8 cellular contexts compared by ENCODE assay signal in the genomic region with DNA sequence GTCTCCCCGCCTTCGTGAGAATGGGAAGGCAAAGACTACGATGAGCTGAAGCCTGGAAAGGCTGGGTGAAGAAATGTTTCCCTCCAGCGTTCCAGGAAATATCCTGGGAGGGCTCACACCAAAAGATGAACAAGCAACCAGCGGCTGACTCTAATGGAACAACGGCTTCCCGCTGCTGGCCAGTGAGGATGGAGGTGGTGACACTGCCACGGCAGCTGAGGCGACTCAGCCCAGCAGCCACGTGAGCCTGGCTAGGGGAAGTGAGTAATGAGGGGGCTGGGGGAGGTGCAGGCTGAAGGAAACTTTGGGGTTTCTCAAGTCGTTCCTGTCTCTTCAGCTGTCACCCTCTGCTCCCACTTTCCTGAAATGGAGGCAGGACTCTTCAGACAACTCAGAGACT.
A peak's percentile ranks its signal among the peaks of the same experiment; 100 is the strongest.
DNase-seq lines count a peak whose midpoint lies in the region; ATAC-seq and TF ChIP-seq lines count a peak whose summit lies in the region.

No MANE protein-coding gene starts in this region.

- no peaks in the 10 kb centered on the region for H3K9me3 Mint-ChIP-seq in activated CD8-positive, alpha-beta T cell treated with anti-CD3 and anti-CD28 coated beads for 36 hours
- H3K9me3 Mint-ChIP-seq in immature natural killer cell: no peaks in the 10 kb centered on the region
- H3K9me3 Mint-ChIP-seq in stimulated activated naive CD8-positive, alpha-beta T cell treated with anti-CD3 and anti-CD28 coated beads, Interleukin-15, amount 100 ng/mL, for 72 hours: no peaks in the 10 kb centered on the region

- peaks cover 10% of the 10 kb centered on the region for H3K36me3 Mint-ChIP-seq in activated CD8-positive, alpha-beta T cell treated with anti-CD3 and anti-CD28 coated beads for 36 hours (ENCODE audit: low read depth)
- H3K36me3 Mint-ChIP-seq in immature natural killer cell: no peaks in the 10 kb centered on the region

- no peaks in the 10 kb centered on the region for H3K27me3 ChIP-seq in dorsolateral prefrontal cortex

- intact Hi-C loops in activated CD8-positive, alpha-beta T cell treated with anti-CD3 and anti-CD28 coated beads for 36 hours (cut with micrococcal nuclease): no loop called here
- intact Hi-C loops in dorsolateral prefrontal cortex (cut with DNase I): no loop called here

- ATAC-seq in GM19023 (IDR thresholded peaks at IDR 0.05; ENCODE audit: unreplicated experiment) (peak; percentile 71), HG03442 (IDR thresholded peaks at IDR 0.05; ENCODE audit: unreplicated experiment) (peak; percentile 67)
- peak; percentile 86 for ATAC-seq in activated CD8-positive, alpha-beta T cell treated with anti-CD3 and anti-CD28 coated beads for 36 hours
- peak; percentile 83 for ATAC-seq in stimulated activated naive CD8-positive, alpha-beta T cell treated with anti-CD3 and anti-CD28 coated beads, Interleukin-15, amount 100 ng/mL, for 72 hours

- H3K27me3 Mint-ChIP-seq in activated CD8-positive, alpha-beta T cell treated with anti-CD3 and anti-CD28 coated beads for 36 hours: no peaks in the 10 kb centered on the region
- H3K27me3 Mint-ChIP-seq in immature natural killer cell (ENCODE audit: low read depth in 3 of 3): peaks cover 5 to 13% (median 9%) of the 10 kb centered on the region in 3 donors
- no peaks in the 10 kb centered on the region for H3K27me3 Mint-ChIP-seq in stimulated activated naive CD8-positive, alpha-beta T cell treated with anti-CD3 and anti-CD28 coated beads, Interleukin-15, amount 100 ng/mL, for 72 hours

- H3K4me3 ChIP-seq in dorsolateral prefrontal cortex: no peak overlapping the region

- peak overlapping the region; percentile 68 for H3K27ac Mint-ChIP-seq in activated CD8-positive, alpha-beta T cell treated with anti-CD3 and anti-CD28 coated beads for 36 hours
- peak overlapping the region; percentile 79 to 89 (median 86) for H3K27ac Mint-ChIP-seq in immature natural killer cell
- H3K27ac Mint-ChIP-seq in stimulated activated naive CD8-positive, alpha-beta T cell treated with anti-CD3 and anti-CD28 coated beads, Interleukin-15, amount 100 ng/mL, for 72 hours: no peak overlapping the region

- DNase-seq in activated CD8-positive, alpha-beta T cell treated with anti-CD3 and anti-CD28 coated beads for 36 hours: peak; percentile 72
- peak; percentile 48 to 53 (median 48) for DNase-seq in immature natural killer cell
- DNase-seq in stimulated activated naive CD8-positive, alpha-beta T cell treated with anti-CD3 and anti-CD28 coated beads, Interleukin-15, amount 100 ng/mL, for 72 hours: peak in 1 of 2 donors; percentile 32
- DNase-seq in HPDE6-E6E7 (ENCODE audit: extremely low spot score): no peak
- DNase-seq in dorsolateral prefrontal cortex: no peak
- no peak for DNase-seq in NCI-H187 treated with DMSO at 0.1 percent for 48 hours (lab: John Stamatoyannopoulos, UW)

- H3K4me1 Mint-ChIP-seq in activated CD8-positive, alpha-beta T cell treated with anti-CD3 and anti-CD28 coated beads for 36 hours (ENCODE audit: low read depth): peaks cover 38% of the 10 kb centered on the region
- peaks cover 83 to 85% of the 10 kb centered on the region in 2 donors for H3K4me1 Mint-ChIP-seq in immature natural killer cell
- peaks cover 50% of the 10 kb centered on the region for H3K4me1 Mint-ChIP-seq in stimulated activated naive CD8-positive, alpha-beta T cell treated with anti-CD3 and anti-CD28 coated beads, Interleukin-15, amount 100 ng/mL, for 72 hours

- CTCF ChIA-PET in activated CD8-positive, alpha-beta T cell treated with anti-CD3 and anti-CD28 coated beads for 36 hours (lab: Charles Lee): interaction anchor here (1.4 kb wide), 1 partner anchor 9 kb away, joined by 4 read pairs; no protein-coding TSS in a partner anchor

- TF ChIP-seq CTCF in activated CD8-positive, alpha-beta T cell treated with anti-CD3 and anti-CD28 coated beads for 36 hours (IDR thresholded peaks at IDR 0.05): no peak
- TF ChIP-seq CTCF in dorsolateral prefrontal cortex (IDR thresholded peaks at IDR 0.05 in 54 of 56, conservative IDR thresholded peaks at IDR 0.05 in 2 of 56; ENCODE audit: low read depth in 1 of 56, partially characterized antibody in 56 of 56): no peak

- H3K4me3 Mint-ChIP-seq in activated CD8-positive, alpha-beta T cell treated with anti-CD3 and anti-CD28 coated beads for 36 hours: no peak overlapping the region
- peak overlapping the region; percentile 72 to 83 (median 75) for H3K4me3 Mint-ChIP-seq in immature natural killer cell
- H3K4me3 Mint-ChIP-seq in stimulated activated naive CD8-positive, alpha-beta T cell treated with anti-CD3 and anti-CD28 coated beads, Interleukin-15, amount 100 ng/mL, for 72 hours: peak overlapping the region; percentile 37 to 45

- POLR2A ChIA-PET in activated CD8-positive, alpha-beta T cell treated with anti-CD3 and anti-CD28 coated beads for 36 hours (lab: Charles Lee): no interaction called here

- no peak overlapping the region for H3K27ac ChIP-seq in dorsolateral prefrontal cortex

Comparison
In these comparisons a context has a peak if more than half of its experiments do, and no peak if none do; other contexts are left out.
1. DNase-seq: peak in activated CD8-positive, alpha-beta T cell treated with anti-CD3 and anti-CD28 coated beads for 36 hours (single experiment) and immature natural killer cell (3 of 3); none in HPDE6-E6E7 (single experiment), dorsolateral prefrontal cortex (0 of 10) and NCI-H187 treated with DMSO at 0.1 percent for 48 hours (single experiment).
2. H3K27ac Mint-ChIP-seq: peak in activated CD8-positive, alpha-beta T cell treated with anti-CD3 and anti-CD28 coated beads for 36 hours (single experiment) and immature natural killer cell (6 of 6); none in stimulated activated naive CD8-positive, alpha-beta T cell treated with anti-CD3 and anti-CD28 coated beads, Interleukin-15, amount 100 ng/mL, for 72 hours (0 of 2).
3. Peak in every context shown above with its lines, with median percentiles within 50 percentile points of each other: ATAC-seq.